In genomic region chr12:107992016-107992415, GRCh38 we compare ENCODE assay signal across 5 cellular contexts.
"Had no signal": no experiment of that assay in that cellular context is flagged by ENCODE, and none has a peak within 500 bp of the region (broad histone marks: within the 10 kb centered on the region; RNA-seq: fewer than 3 reads in every experiment).

No MANE protein-coding gene starts in this region.

- H3K27ac Mint-ChIP-seq: IgD-negative memory B cell had no signal

- H3K36me3 Mint-ChIP-seq: IgD-negative memory B cell had no signal

- H3K4me3 ChIP-seq: K562 had no signal

- H3K4me3 Mint-ChIP-seq: IgD-negative memory B cell had no signal

- H3K27ac ChIP-seq: HL-60 had no signal

- DNase-seq: IMR-90, KBM-7 had no signal
